In the genomic region with DNA sequence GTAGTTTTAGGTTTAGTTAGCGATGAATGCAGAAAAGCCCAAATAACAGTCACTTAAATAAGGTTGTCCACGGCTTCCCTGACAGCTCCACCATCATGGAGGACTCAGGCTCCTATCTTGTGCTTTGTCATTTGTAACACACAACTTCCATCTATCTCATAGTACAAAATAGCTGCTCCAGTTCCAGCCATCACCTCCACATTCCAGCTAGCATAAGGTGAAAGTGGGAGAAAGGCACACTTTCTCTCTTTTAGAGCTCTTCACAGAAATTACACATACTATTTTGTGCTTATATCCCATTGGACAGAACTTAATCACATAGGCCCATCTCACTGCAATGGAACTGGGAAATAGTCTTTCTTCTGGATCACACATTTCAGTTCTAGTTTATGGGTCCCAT, we compare ENCODE assay signal across 11 cellular contexts. TPM values are rescaled to one million over a fixed set of nuclear protein-coding genes. Genes with fewer than 3 reads are reported as not detected.
"Had no signal": no experiment of that assay in that cellular context is flagged by ENCODE, and none has a peak within 500 bp of the region (broad histone marks: within the 10 kb centered on the region; RNA-seq: fewer than 3 reads in every experiment).

No MANE protein-coding gene starts in this region.

- H3K27ac Mint-ChIP-seq: H9, HFFc6, IgD-negative memory B cell had no signal

- ATAC-seq: HepG2 had no signal

- H3K9ac ChIP-seq: GM23248 had no signal

- H2AFZ ChIP-seq: GM23248 had no signal

- DNase-seq: GM23248, GOT3, H9, HCEC 1CT, HFFc6, KG1 had no signal

- H3K4me3 ChIP-seq: GM23248 had no signal

- H3K9me3 Mint-ChIP-seq: H9, HFFc6 had no signal

- H3K36me3 Mint-ChIP-seq: IgD-negative memory B cell had no signal

- FAIRE-seq: H54, HepG2 had no signal

- H3K27ac ChIP-seq: GM23248, HL-60 had no signal

RNA-seq across cellular contexts. Expression of a gene that starts 8.7 kb away (rescaled TPM):
- total RNA-seq: HepG2, HT1080 had no signal
- polyA plus RNA-seq: HepG2, IgD-negative memory B cell had no signal

RNA-seq across cellular contexts. Expression of a gene that starts 32.8 kb away (rescaled TPM):
- total RNA-seq: GM23248 had no signal
- polyA plus RNA-seq: IgD-negative memory B cell had no signal
